Comparison of ENCODE assay signal across 24 cellular contexts in the genomic region with DNA sequence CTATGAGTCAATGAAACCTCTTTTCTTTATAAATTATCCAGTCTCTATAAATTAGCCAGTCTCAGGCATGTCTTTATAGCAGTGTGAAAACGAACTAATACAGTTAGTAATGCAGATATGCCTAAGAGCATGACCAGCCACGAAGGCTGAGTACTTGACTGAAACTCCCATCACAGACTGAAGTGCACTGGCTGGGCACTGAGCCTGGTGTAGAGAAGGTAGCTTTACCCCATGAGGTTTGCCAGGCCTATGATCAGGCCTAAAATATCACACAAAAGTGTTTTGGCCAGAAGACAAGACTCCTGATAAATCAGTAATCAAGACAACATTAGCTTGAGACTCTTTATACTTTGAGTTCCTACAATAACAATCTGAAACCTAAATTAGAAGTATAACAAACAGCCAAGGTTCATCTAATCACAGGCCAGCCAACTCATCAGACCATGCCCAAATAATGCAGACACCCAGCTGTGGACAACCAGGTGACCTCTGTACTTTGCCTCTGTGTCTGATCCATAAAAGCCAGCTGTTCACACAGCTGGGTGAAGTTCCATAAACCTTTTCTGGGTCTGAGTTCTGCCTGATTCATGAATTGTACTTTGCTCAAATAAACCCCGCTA.
"Had no signal": no experiment of that assay in that cellular context is flagged by ENCODE, and none has a peak within 500 bp of the region (broad histone marks: within the 10 kb centered on the region; RNA-seq: fewer than 3 reads in every experiment).

No MANE protein-coding gene starts in this region.

- DNase-seq: activated CD4-positive, alpha-beta T cell treated with anti-CD3 and anti-CD28 coated beads, Interleukin-2, amount 10 ng/mL, durations not matched to agents 24 days and 14 days; activated CD4-positive, CD25-positive, alpha-beta regulatory T cell; activated CD8-positive, alpha-beta memory T cell treated with anti-CD3 and anti-CD28 coated beads, Interleukin-2, amount 50 U/mL, for 4 hours; activated CD8-positive, alpha-beta T cell treated with anti-CD3 and anti-CD28 coated beads, Interleukin-2, amount 10 ng/mL, durations not matched to agents 7 days and 5 days; activated gamma-delta T cell treated with Interleukin-2 at 50 U/mL for 16 hours; activated T-cell treated with anti-CD3 and anti-CD28 coated beads, Interleukin-2, amount 50 U/mL, for 72 hours; amniotic stem cell; body of pancreas; central memory CD4-positive, alpha-beta T cell; colonic mucosa; hypothalamus; immature natural killer cell; mammary epithelial cell; naive B cell; retina; stimulated activated CD4-positive, alpha-beta T cell treated with anti-CD3 and anti-CD28 coated beads, Interleukin-4, amount 100 ng/mL, for 4 hours; stimulated activated CD8-positive, alpha-beta memory T cell treated with anti-CD3 and anti-CD28 coated beads, Interleukin-4, amount 100 ng/mL, for 48 hours; stimulated activated naive CD8-positive, alpha-beta T cell treated with anti-CD3 and anti-CD28 coated beads, Interleukin-15, Interleukin-2, amounts not matched to agents 100 U/mL and 50 U/mL, for 24 hours; T-helper 2 cell had no signal

- H3K27ac ChIP-seq: body of pancreas, colonic mucosa, neutrophil had no signal

- H3K9me3 Mint-ChIP-seq: activated CD4-positive, alpha-beta T cell treated with anti-CD3 and anti-CD28 coated beads, Interleukin-2, amount 10 ng/mL, durations not matched to agents 24 days and 14 days; activated T-cell treated with anti-CD3 and anti-CD28 coated beads, Interleukin-2, amount 50 U/mL, for 72 hours; type B pancreatic cell had no signal

- H3K4me1 ChIP-seq: colonic mucosa had no signal

- H3K27me3 ChIP-seq: body of pancreas, colonic mucosa, neutrophil had no signal

- H3K9me3 ChIP-seq: body of pancreas, colonic mucosa, neutrophil had no signal

- H3K4me1 Mint-ChIP-seq: activated CD4-positive, alpha-beta T cell treated with anti-CD3 and anti-CD28 coated beads, Interleukin-2, amount 10 ng/mL, durations not matched to agents 24 days and 14 days; immature natural killer cell; naive B cell had no signal

- H3K4me3 ChIP-seq: body of pancreas, colonic mucosa, smooth muscle cell had no signal

- H3K36me3 Mint-ChIP-seq: activated naive CD8-positive, alpha-beta T cell; immature natural killer cell; naive B cell; type B pancreatic cell had no signal

- H3K27ac Mint-ChIP-seq: activated CD4-positive, alpha-beta T cell treated with anti-CD3 and anti-CD28 coated beads, Interleukin-2, amount 10 ng/mL, durations not matched to agents 24 days and 14 days; activated CD8-positive, alpha-beta T cell treated with anti-CD3 and anti-CD28 coated beads, Interleukin-2, amount 10 ng/mL, durations not matched to agents 7 days and 5 days; activated naive CD8-positive, alpha-beta T cell; activated T-cell treated with anti-CD3 and anti-CD28 coated beads, Interleukin-2, amount 50 U/mL, for 72 hours; immature natural killer cell; naive B cell; type B pancreatic cell had no signal

- H3K36me3 ChIP-seq: colonic mucosa, neutrophil had no signal

- ATAC-seq: activated CD8-positive, alpha-beta T cell treated with anti-CD3 and anti-CD28 coated beads, Interleukin-2, amount 10 ng/mL, durations not matched to agents 7 days and 5 days; activated T-cell treated with anti-CD3 and anti-CD28 coated beads, Interleukin-2, amount 50 U/mL, for 72 hours; body of pancreas; esophagus mucosa; stimulated activated naive CD8-positive, alpha-beta T cell treated with anti-CD3 and anti-CD28 coated beads, Interleukin-15, Interleukin-2, amounts not matched to agents 100 U/mL and 50 U/mL, for 24 hours had no signal

- H3K4me3 Mint-ChIP-seq: activated CD4-positive, alpha-beta T cell treated with anti-CD3 and anti-CD28 coated beads, Interleukin-2, amount 10 ng/mL, durations not matched to agents 24 days and 14 days; activated CD8-positive, alpha-beta T cell treated with anti-CD3 and anti-CD28 coated beads, Interleukin-2, amount 10 ng/mL, durations not matched to agents 7 days and 5 days; activated naive CD8-positive, alpha-beta T cell; activated T-cell treated with anti-CD3 and anti-CD28 coated beads, Interleukin-2, amount 50 U/mL, for 72 hours; immature natural killer cell; naive B cell; type B pancreatic cell had no signal
